Comparison of ENCODE assay signal across 8 cellular contexts in genomic region chr1:1440941-1441888, GRCh38. TPM values are rescaled to one million over a fixed set of nuclear protein-coding genes. Genes with fewer than 3 reads are reported as not detected.
A peak's percentile ranks its signal among the peaks of the same experiment; 100 is the strongest.
DNase-seq lines count a peak whose midpoint lies in the region; ATAC-seq, FAIRE-seq and TF ChIP-seq lines count a peak whose summit lies in the region.

No MANE protein-coding gene starts in this region.

- ATAC-seq in A549 (peak; percentile 72 to 85), HG03097 (IDR thresholded peaks at IDR 0.05; ENCODE audit: low FRiP score, unreplicated experiment) (no peak), HG02678 (IDR thresholded peaks at IDR 0.05; ENCODE audit: unreplicated experiment) (no peak)

- TF ChIP-seq EP300 in A549 (IDR thresholded peaks at IDR 0.05) = no peak

- no peak for TF ChIP-seq POLR2A in A549 (IDR thresholded peaks at IDR 0.05; ENCODE audit: low read length)

- TF ChIP-seq RAD21 in A549 (conservative IDR thresholded peaks at IDR 0.05 in 1 of 2, IDR thresholded peaks at IDR 0.05 in 1 of 2) = peak; percentile 37 to 49

- H3K36me3 ChIP-seq in kidney epithelial cell (ENCODE audit: control insufficient read depth, insufficient read depth, low read length) = no peaks in the 10 kb centered on the region

- peak overlapping the region in 1 of 2 experiments; percentile 31; a peak in 2 of 6 replicates for H3K27ac ChIP-seq in A549

- TF ChIP-seq CTCF in A549 (IDR thresholded peaks at IDR 0.05) = peak; percentile 64
- TF ChIP-seq CTCF in kidney epithelial cell (IDR thresholded peaks at IDR 0.05; ENCODE audit: insufficient read depth, low read length, poor library complexity, severe bottlenecking) = peak; percentile 90

- DNase-seq in A549 (ENCODE audit: low read depth in 1 of 2, low spot score in 1 of 2) (peak in 1 of 2 experiments; percentile 71), GM19239 (ENCODE audit: insufficient read length, low spot score) (peak; percentile 93), T-helper 1 cell (peak in 3 of 5 donors; percentile 36 to 49 (median 43)), astrocyte of the hippocampus (ENCODE audit: low read depth, low spot score) (peak; percentile 68), kidney epithelial cell (ENCODE audit: low read depth) (no peak)
- DNase-seq in stimulated activated CD4-positive, alpha-beta T cell treated with anti-CD3 and anti-CD28 coated beads, TNF-alpha, amount 100 ng/mL, for 1 hour (ENCODE audit: low read depth in 3 of 3, low spot score in 1 of 3) = peak in 2 of 3 donors; percentile 34 to 60

- WGBS in A549 (ENCODE audit: missing lambda C conversion rate) = 27% methylated on average over 12 of the region's 29 CpGs

- no peaks in the 10 kb centered on the region for H3K9me3 ChIP-seq in A549

- POLR2A ChIA-PET in A549 (lab: Yijun Ruan, JAX) = no interaction called here

- H3K4me2 ChIP-seq in A549 = 0 out of 3 replicates have a peak overlapping the region, but pooled peaks have one; percentile 26

- CTCF ChIA-PET in A549 (lab: Yijun Ruan, JAX) = interaction anchor here (0.7 to 8.5 kb wide), 23 partner anchors 9 to 143 kb away, joined by 3 to 162 read pairs (median 6); partner anchors contain the start of genes ATAD3A, AURKAIP1, CCNL2 and DVL1

- H3K4me3 ChIP-seq in A549 (no peak overlapping the region), kidney epithelial cell (ENCODE audit: low read depth, low read length) (no peak overlapping the region)

- H3K27me3 ChIP-seq in kidney epithelial cell (ENCODE audit: control insufficient read depth, insufficient read depth, low read length) = peaks cover 2% of the 10 kb centered on the region

- FAIRE-seq in A549 (lab: Jason Lieb, UNC) = no peak
- no peak for FAIRE-seq in GM19239 (lab: Jason Lieb, UNC)

- peaks cover 24% of the 10 kb centered on the region for H3K4me1 ChIP-seq in A549

TF ChIP-seq in A549, 52 proteins besides CTCF, POLR2A, EP300 and RAD21:
- TF ChIP-seq SREBF2 (IDR thresholded peaks at IDR 0.05) (no peak), RCOR1 (IDR thresholded peaks at IDR 0.05; ENCODE audit: low read depth, low read length) (no peak), RFX5 (IDR thresholded peaks at IDR 0.05) (no peak), MYC (IDR thresholded peaks at IDR 0.05; ENCODE audit: borderline replicate concordance, low read length) (peak; percentile 67; the same call in 1 of the 2 replicates), BHLHE40 (IDR thresholded peaks at IDR 0.05; ENCODE audit: low read depth, low read length) (no peak), CEBPB (IDR thresholded peaks at IDR 0.05) (no peak), RARB (CRISPR knock-in tag; IDR thresholded peaks at IDR 0.05) (no peak), E2F6 (IDR thresholded peaks at IDR 0.05; ENCODE audit: borderline replicate concordance, low read depth) (no peak), HOXA7 (CRISPR knock-in tag; IDR thresholded peaks at IDR 0.05) (no peak), TP53 (CRISPR knock-in tag; IDR thresholded peaks at IDR 0.05) (no peak), KDM5A (IDR thresholded peaks at IDR 0.05) (no peak), PBX3 (IDR thresholded peaks at IDR 0.05) (no peak), SMC3 (IDR thresholded peaks at IDR 0.05) (peak; percentile 40; the same call in 2 of the 3 replicates), CHD4 (IDR thresholded peaks at IDR 0.05; ENCODE audit: borderline replicate concordance) (no peak), ZFP36 (IDR thresholded peaks at IDR 0.05; ENCODE audit: borderline replicate concordance, partially characterized antibody) (no peak), HOXB5 (CRISPR knock-in tag; IDR thresholded peaks at IDR 0.05) (no peak), TFCP2L1 (CRISPR knock-in tag; IDR thresholded peaks at IDR 0.05) (no peak)
- TF ChIP-seq, protein P1, sequence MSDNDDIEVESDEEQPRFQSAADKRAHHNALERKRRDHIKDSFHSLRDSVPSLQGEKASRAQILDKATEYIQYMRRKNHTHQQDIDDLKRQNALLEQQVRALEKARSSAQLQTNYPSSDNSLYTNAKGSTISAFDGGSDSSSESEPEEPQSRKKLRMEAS (IDR thresholded peaks at IDR 0.05) = peak; percentile 78
- TF ChIP-seq, protein P2, sequence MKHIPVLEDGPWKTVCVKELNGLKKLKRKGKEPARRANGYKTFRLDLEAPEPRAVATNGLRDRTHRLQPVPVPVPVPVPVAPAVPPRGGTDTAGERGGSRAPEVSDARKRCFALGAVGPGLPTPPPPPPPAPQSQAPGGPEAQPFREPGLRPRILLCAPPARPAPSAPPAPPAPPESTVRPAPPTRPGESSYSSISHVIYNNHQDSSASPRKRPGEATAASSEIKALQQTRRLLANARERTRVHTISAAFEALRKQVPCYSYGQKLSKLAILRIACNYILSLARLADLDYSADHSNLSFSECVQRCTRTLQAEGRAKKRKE (CRISPR knock-in tag; IDR thresholded peaks at IDR 0.05; ENCODE audit: low read depth) = no peak
- TF ChIP-seq, protein P3, sequence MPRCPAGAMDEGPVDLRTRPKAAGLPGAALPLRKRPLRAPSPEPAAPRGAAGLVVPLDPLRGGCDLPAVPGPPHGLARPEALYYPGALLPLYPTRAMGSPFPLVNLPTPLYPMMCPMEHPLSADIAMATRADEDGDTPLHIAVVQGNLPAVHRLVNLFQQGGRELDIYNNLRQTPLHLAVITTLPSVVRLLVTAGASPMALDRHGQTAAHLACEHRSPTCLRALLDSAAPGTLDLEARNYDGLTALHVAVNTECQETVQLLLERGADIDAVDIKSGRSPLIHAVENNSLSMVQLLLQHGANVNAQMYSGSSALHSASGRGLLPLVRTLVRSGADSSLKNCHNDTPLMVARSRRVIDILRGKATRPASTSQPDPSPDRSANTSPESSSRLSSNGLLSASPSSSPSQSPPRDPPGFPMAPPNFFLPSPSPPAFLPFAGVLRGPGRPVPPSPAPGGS (IDR thresholded peaks at IDR 0.05) = no peak

RNA-seq across cellular contexts. Expression of gene VWA1, which starts 5.7 kb away (rescaled TPM):
- polyA plus RNA-seq in A549 (2011; rRNA removed) (3.7 and 4.0 TPM in 2 replicates), A549 (2017; fragmentation: RNase III; extraction: RNeasy Plus Mini Kit Qiagen cat#74134 plus additional on column Dnase treatment) (4.2 to 5.3 TPM (median 4.8 TPM) in 3 replicates)
- 8.6 and 13.7 TPM in 2 replicates for polyA plus RNA-seq in A549 (2012; cell fraction: cytosol; rRNA removed)
- 17.7 and 31.1 TPM in 2 replicates for polyA plus RNA-seq in A549 (2012; cell fraction: nucleus; rRNA removed)
- 1.2 and 1.3 TPM in 2 replicates for polyA minus RNA-seq in A549 (2011; rRNA and poly(A)+ RNA removed)
- total RNA-seq in kidney epithelial cell = 27.6 and 28.3 TPM in 2 replicates

RNA-seq across cellular contexts. Expression of gene ATAD3C, which starts 8.3 kb away (rescaled TPM):
- polyA plus RNA-seq in A549 (2011; rRNA removed) (not detected in 2 replicates), A549 (2017; fragmentation: RNase III; extraction: RNeasy Plus Mini Kit Qiagen cat#74134 plus additional on column Dnase treatment) (not detected in 3 replicates)
- polyA plus RNA-seq in A549 (2012; cell fraction: cytosol; rRNA removed) = not detected in 2 replicates
- polyA plus RNA-seq in A549 (2012; cell fraction: nucleus; rRNA removed) = not detected in 2 replicates
- not detected in 2 replicates for polyA minus RNA-seq in A549 (2011; rRNA and poly(A)+ RNA removed)
- 0.38 and 0.75 TPM in 2 replicates for total RNA-seq in kidney epithelial cell

RNA-seq across cellular contexts. Expression of gene ANKRD65, which starts 20.1 kb away (rescaled TPM):
- polyA plus RNA-seq in A549 (2011; rRNA removed) = not detected in 2 replicates
- 0.07 and 0.12 TPM in 2 replicates for polyA plus RNA-seq in A549 (2012; cell fraction: cytosol; rRNA removed)
- 0.05 TPM in 1 of 2 replicates, not detected in the other for polyA plus RNA-seq in A549 (2012; cell fraction: nucleus; rRNA removed)
- polyA plus RNA-seq in A549 (2017; fragmentation: RNase III; extraction: RNeasy Plus Mini Kit Qiagen cat#74134 plus additional on column Dnase treatment) = 0.05 TPM in 1 of 3 replicates, not detected in the others
- not detected in 2 replicates for polyA minus RNA-seq in A549 (2011; rRNA and poly(A)+ RNA removed)
- 1.4 and 1.6 TPM in 2 replicates for total RNA-seq in kidney epithelial cell

RNA-seq across cellular contexts. Expression of gene ATAD3B, which starts 30.4 kb away (rescaled TPM):
- polyA plus RNA-seq in A549 (2011; rRNA removed) (0.13 and 0.21 TPM in 2 replicates), A549 (2017; fragmentation: RNase III; extraction: RNeasy Plus Mini Kit Qiagen cat#74134 plus additional on column Dnase treatment) (0.99 to 1.1 TPM (median 0.99 TPM) in 3 replicates)
- polyA plus RNA-seq in A549 (2012; cell fraction: cytosol; rRNA removed) = 0.09 and 0.17 TPM in 2 replicates
- 0.08 and 0.10 TPM in 2 replicates for polyA plus RNA-seq in A549 (2012; cell fraction: nucleus; rRNA removed)
- 0.08 and 0.24 TPM in 2 replicates for polyA minus RNA-seq in A549 (2011; rRNA and poly(A)+ RNA removed)
- total RNA-seq in kidney epithelial cell = 31.4 and 37.8 TPM in 2 replicates

RNA-seq across cellular contexts. Expression of gene MRPL20, which starts 34.1 kb away (rescaled TPM):
- polyA plus RNA-seq in A549 (2011; rRNA removed) (146 and 163 TPM in 2 replicates), A549 (2017; fragmentation: RNase III; extraction: RNeasy Plus Mini Kit Qiagen cat#74134 plus additional on column Dnase treatment) (151 to 164 TPM (median 158 TPM) in 3 replicates)
- 151 and 186 TPM in 2 replicates for polyA plus RNA-seq in A549 (2012; cell fraction: cytosol; rRNA removed)
- polyA plus RNA-seq in A549 (2012; cell fraction: nucleus; rRNA removed) = 78.1 and 104 TPM in 2 replicates
- polyA minus RNA-seq in A549 (2011; rRNA and poly(A)+ RNA removed) = 50.5 and 55.7 TPM in 2 replicates
- 134 and 159 TPM in 2 replicates for total RNA-seq in kidney epithelial cell

Comparison
In these comparisons a context has a peak if more than half of its experiments do, and no peak if none do; other contexts are left out.
1. ATAC-seq: peak in A549 (2 of 2); none in HG03097 (single experiment) and HG02678 (single experiment).